1 cellular context compared by ENCODE assay signal in genomic region chr16:57900796-57901479, GRCh38.
A peak's percentile ranks its signal among the peaks of the same experiment; 100 is the strongest.
TF ChIP-seq lines count a peak whose summit lies in the region.

No MANE protein-coding gene starts in this region.

TF ChIP-seq in HepG2, 621 proteins besides CTCF, POLR2A, EP300 and RAD21 (continued from another document and continues in another):
- TF ChIP-seq ZBTB37 (CRISPR knock-in tag; IDR thresholded peaks at IDR 0.05) (no peak), TSC22D2 (CRISPR knock-in tag; IDR thresholded peaks at IDR 0.05; ENCODE audit: borderline replicate concordance) (no peak), ZNF710 (CRISPR knock-in tag; IDR thresholded peaks at IDR 0.05; ENCODE audit: borderline replicate concordance) (no peak), ZFP1 (CRISPR knock-in tag; IDR thresholded peaks at IDR 0.05) (no peak), ZNF670 (CRISPR knock-in tag; IDR thresholded peaks at IDR 0.05; ENCODE audit: borderline replicate concordance) (no peak), ZNF225 (CRISPR knock-in tag; IDR thresholded peaks at IDR 0.05) (no peak), ZMYM3 (CRISPR knock-in tag; IDR thresholded peaks at IDR 0.05) (peak; percentile 71), KDM2A (CRISPR knock-in tag; IDR thresholded peaks at IDR 0.05; ENCODE audit: borderline replicate concordance, low read depth) (0 out of 2 replicates have a peak, but pooled peaks have one; percentile 65), ZNF232 (CRISPR knock-in tag; IDR thresholded peaks at IDR 0.05; ENCODE audit: borderline replicate concordance) (0 out of 2 replicates have a peak, but pooled peaks have one; percentile 17), ZNF766 (CRISPR knock-in tag; IDR thresholded peaks at IDR 0.05; ENCODE audit: borderline replicate concordance) (no peak), SMAD1 (CRISPR knock-in tag; IDR thresholded peaks at IDR 0.05; ENCODE audit: borderline replicate concordance, low read depth) (no peak), MLXIP (CRISPR knock-in tag; IDR thresholded peaks at IDR 0.05; ENCODE audit: borderline replicate concordance) (no peak), ESRRA (CRISPR knock-in tag; IDR thresholded peaks at IDR 0.05; ENCODE audit: low read depth) (no peak), ZNF740 (CRISPR knock-in tag; IDR thresholded peaks at IDR 0.05) (no peak), SOX5 (CRISPR knock-in tag; IDR thresholded peaks at IDR 0.05; ENCODE audit: borderline replicate concordance) (no peak), PITX1 (CRISPR knock-in tag; IDR thresholded peaks at IDR 0.05) (0 out of 2 replicates have a peak, but pooled peaks have one; percentile 36), ZNF503 (CRISPR knock-in tag; IDR thresholded peaks at IDR 0.05) (no peak), ZFP36L2 (CRISPR knock-in tag; IDR thresholded peaks at IDR 0.05) (no peak), AKAP8 (CRISPR knock-in tag; IDR thresholded peaks at IDR 0.05) (no peak), ZNF280D (CRISPR knock-in tag; IDR thresholded peaks at IDR 0.05) (no peak), NFYB (CRISPR knock-in tag; IDR thresholded peaks at IDR 0.05) (no peak), TEAD2 (CRISPR knock-in tag; IDR thresholded peaks at IDR 0.05) (no peak), FOSL1 (CRISPR knock-in tag; IDR thresholded peaks at IDR 0.05; ENCODE audit: borderline replicate concordance) (no peak), ZSCAN29 (CRISPR knock-in tag; conservative IDR thresholded peaks at IDR 0.05) (no peak), ZNF629 (CRISPR knock-in tag; conservative IDR thresholded peaks at IDR 0.05) (peak; percentile 92), AGO2 (optimal IDR thresholded peaks at IDR 0.05; ENCODE audit: low read depth, low read length) (no peak), NR2F1 (CRISPR knock-in tag; IDR thresholded peaks at IDR 0.05) (no peak), ZNF3 (CRISPR knock-in tag; IDR thresholded peaks at IDR 0.05) (peak; percentile 65; the same call in 1 of the 2 replicates), SRSF4 (IDR thresholded peaks at IDR 0.05; ENCODE audit: low read depth, low read length, poor library complexity, severe bottlenecking) (no peak), ZNF337 (CRISPR knock-in tag; IDR thresholded peaks at IDR 0.05; ENCODE audit: borderline replicate concordance, low read depth) (no peak), RXRB (CRISPR knock-in tag; IDR thresholded peaks at IDR 0.05; ENCODE audit: borderline replicate concordance) (0 out of 2 replicates have a peak, but pooled peaks have one; percentile 5), ZNF296 (CRISPR knock-in tag; conservative IDR thresholded peaks at IDR 0.05) (no peak), ZNF749 (CRISPR knock-in tag; IDR thresholded peaks at IDR 0.05; ENCODE audit: borderline replicate concordance) (no peak), RXRA (CRISPR knock-in tag; IDR thresholded peaks at IDR 0.05) (0 out of 2 replicates have a peak, but pooled peaks have one; percentile 25), HNF4A (CRISPR knock-in tag; IDR thresholded peaks at IDR 0.05) (no peak), RNF2 (conservative IDR thresholded peaks at IDR 0.05; ENCODE audit: low read depth) (no peak), ZIK1 (CRISPR knock-in tag; IDR thresholded peaks at IDR 0.05; ENCODE audit: borderline replicate concordance, low read depth) (no peak), KDM5B (CRISPR knock-in tag; IDR thresholded peaks at IDR 0.05; ENCODE audit: borderline replicate concordance) (no peak), PHF5A (CRISPR knock-in tag; IDR thresholded peaks at IDR 0.05; ENCODE audit: low read depth, unreplicated experiment) (no peak), ZNF556 (CRISPR knock-in tag; IDR thresholded peaks at IDR 0.05; ENCODE audit: borderline replicate concordance) (no peak), ZFP41 (CRISPR knock-in tag; IDR thresholded peaks at IDR 0.05; ENCODE audit: borderline replicate concordance) (no peak), MTF2 (CRISPR knock-in tag; IDR thresholded peaks at IDR 0.05; ENCODE audit: borderline replicate concordance) (no peak)
- TF ChIP-seq, protein P1, sequence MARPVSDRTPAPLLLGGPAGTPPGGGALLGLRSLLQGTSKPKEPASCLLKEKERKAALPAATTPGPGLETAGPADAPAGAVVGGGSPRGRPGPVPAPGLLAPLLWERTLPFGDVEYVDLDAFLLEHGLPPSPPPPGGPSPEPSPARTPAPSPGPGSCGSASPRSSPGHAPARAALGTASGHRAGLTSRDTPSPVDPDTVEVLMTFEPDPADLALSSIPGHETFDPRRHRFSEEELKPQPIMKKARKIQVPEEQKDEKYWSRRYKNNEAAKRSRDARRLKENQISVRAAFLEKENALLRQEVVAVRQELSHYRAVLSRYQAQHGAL (CRISPR knock-in tag; IDR thresholded peaks at IDR 0.05; ENCODE audit: not compliant biosample characterization) = no peak
- TF ChIP-seq, protein P2, sequence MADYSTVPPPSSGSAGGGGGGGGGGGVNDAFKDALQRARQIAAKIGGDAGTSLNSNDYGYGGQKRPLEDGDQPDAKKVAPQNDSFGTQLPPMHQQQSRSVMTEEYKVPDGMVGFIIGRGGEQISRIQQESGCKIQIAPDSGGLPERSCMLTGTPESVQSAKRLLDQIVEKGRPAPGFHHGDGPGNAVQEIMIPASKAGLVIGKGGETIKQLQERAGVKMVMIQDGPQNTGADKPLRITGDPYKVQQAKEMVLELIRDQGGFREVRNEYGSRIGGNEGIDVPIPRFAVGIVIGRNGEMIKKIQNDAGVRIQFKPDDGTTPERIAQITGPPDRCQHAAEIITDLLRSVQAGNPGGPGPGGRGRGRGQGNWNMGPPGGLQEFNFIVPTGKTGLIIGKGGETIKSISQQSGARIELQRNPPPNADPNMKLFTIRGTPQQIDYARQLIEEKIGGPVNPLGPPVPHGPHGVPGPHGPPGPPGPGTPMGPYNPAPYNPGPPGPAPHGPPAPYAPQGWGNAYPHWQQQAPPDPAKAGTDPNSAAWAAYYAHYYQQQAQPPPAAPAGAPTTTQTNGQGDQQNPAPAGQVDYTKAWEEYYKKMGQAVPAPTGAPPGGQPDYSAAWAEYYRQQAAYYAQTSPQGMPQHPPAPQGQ (CRISPR knock-in tag; IDR thresholded peaks at IDR 0.05; ENCODE audit: borderline replicate concordance) = no peak
- TF ChIP-seq, protein P3, sequence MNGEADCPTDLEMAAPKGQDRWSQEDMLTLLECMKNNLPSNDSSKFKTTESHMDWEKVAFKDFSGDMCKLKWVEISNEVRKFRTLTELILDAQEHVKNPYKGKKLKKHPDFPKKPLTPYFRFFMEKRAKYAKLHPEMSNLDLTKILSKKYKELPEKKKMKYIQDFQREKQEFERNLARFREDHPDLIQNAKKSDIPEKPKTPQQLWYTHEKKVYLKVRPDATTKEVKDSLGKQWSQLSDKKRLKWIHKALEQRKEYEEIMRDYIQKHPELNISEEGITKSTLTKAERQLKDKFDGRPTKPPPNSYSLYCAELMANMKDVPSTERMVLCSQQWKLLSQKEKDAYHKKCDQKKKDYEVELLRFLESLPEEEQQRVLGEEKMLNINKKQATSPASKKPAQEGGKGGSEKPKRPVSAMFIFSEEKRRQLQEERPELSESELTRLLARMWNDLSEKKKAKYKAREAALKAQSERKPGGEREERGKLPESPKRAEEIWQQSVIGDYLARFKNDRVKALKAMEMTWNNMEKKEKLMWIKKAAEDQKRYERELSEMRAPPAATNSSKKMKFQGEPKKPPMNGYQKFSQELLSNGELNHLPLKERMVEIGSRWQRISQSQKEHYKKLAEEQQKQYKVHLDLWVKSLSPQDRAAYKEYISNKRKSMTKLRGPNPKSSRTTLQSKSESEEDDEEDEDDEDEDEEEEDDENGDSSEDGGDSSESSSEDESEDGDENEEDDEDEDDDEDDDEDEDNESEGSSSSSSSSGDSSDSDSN (CRISPR knock-in tag; IDR thresholded peaks at IDR 0.05) = no peak
- TF ChIP-seq, protein P4, sequence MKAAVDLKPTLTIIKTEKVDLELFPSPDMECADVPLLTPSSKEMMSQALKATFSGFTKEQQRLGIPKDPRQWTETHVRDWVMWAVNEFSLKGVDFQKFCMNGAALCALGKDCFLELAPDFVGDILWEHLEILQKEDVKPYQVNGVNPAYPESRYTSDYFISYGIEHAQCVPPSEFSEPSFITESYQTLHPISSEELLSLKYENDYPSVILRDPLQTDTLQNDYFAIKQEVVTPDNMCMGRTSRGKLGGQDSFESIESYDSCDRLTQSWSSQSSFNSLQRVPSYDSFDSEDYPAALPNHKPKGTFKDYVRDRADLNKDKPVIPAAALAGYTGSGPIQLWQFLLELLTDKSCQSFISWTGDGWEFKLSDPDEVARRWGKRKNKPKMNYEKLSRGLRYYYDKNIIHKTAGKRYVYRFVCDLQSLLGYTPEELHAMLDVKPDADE (CRISPR knock-in tag; IDR thresholded peaks at IDR 0.05) = no peak
